ENCODE assay signal across 31 cellular contexts in genomic region chr3:179842061-179842460, GRCh38.
"Had no signal": no experiment of that assay in that cellular context is flagged by ENCODE, and none has a peak within 500 bp of the region (broad histone marks: within the 10 kb centered on the region; RNA-seq: fewer than 3 reads in every experiment).

No MANE protein-coding gene starts in this region.

- H3K4me1 Mint-ChIP-seq: activated CD4-positive, alpha-beta memory T cell treated with anti-CD3 and anti-CD28 coated beads, Interleukin-2, amount 10 ng/mL, durations not matched to agents 7 days and 5 days; activated CD4-positive, alpha-beta T cell treated with anti-CD3 and anti-CD28 coated beads for 36 hours; activated naive CD8-positive, alpha-beta T cell treated with anti-CD3 and anti-CD28 coated beads, Interleukin-2, amount 10 ng/mL, durations not matched to agents 7 days and 5 days had no signal

- H3K4me3 ChIP-seq: adrenal gland, Peyer's patch, SJSA1 had no signal

- DNase-seq: activated CD4-positive, alpha-beta memory T cell treated with anti-CD3 and anti-CD28 coated beads, Interleukin-2, amount 10 ng/mL, durations not matched to agents 7 days and 5 days; activated CD4-positive, alpha-beta T cell treated with anti-CD3 and anti-CD28 coated beads for 36 hours; activated CD4-positive, alpha-beta T cell treated with anti-CD3 and anti-CD28 coated beads, Interleukin-2, amount 50 U/mL, for 1 hour; activated CD4-positive, CD25-positive, alpha-beta regulatory T cell; activated gamma-delta T cell treated with Interleukin-2 at 50 U/mL for 16 hours; activated naive CD4-positive, alpha-beta T cell treated with anti-CD3 and anti-CD28 coated beads, Interleukin-2, amount 50 U/mL, for 16 hours; activated naive CD8-positive, alpha-beta T cell treated with anti-CD3 and anti-CD28 coated beads, Interleukin-2, amount 10 ng/mL, durations not matched to agents 7 days and 5 days; activated T-cell treated with anti-CD3 and anti-CD28 coated beads for 4 hours; activated T-cell treated with anti-CD3 and anti-CD28 coated beads, Interleukin-2, amount 50 U/mL, for 48 hours; adrenal gland; anterior cingulate cortex; caudate nucleus; Kasumi-1; NCI-H1048; NCI-H146; NCI-H187 treated with DMSO at 0.1 percent for 48 hours; NCI-H2081 treated with DMSO at 0.1 percent for 48 hours; NCI-H2171 treated with DMSO at 0.1 percent for 48 hours; NCI-H226; NCI-H526; NCI-H82; NK-92 treated with Interleukin-12 subunit alpha and Interleukin-12 subunit beta, amount 100 ng/mL, for 24 hours; OCI-M1; Peyer's patch; Right ventricle myocardium superior; SW 1271 had no signal

- H3K4me3 Mint-ChIP-seq: activated CD4-positive, alpha-beta memory T cell treated with anti-CD3 and anti-CD28 coated beads, Interleukin-2, amount 10 ng/mL, durations not matched to agents 7 days and 5 days; activated CD4-positive, alpha-beta T cell treated with anti-CD3 and anti-CD28 coated beads for 36 hours; activated naive CD8-positive, alpha-beta T cell treated with anti-CD3 and anti-CD28 coated beads, Interleukin-2, amount 10 ng/mL, durations not matched to agents 7 days and 5 days; T-helper 1 cell treated with Interleukin-12 subunit alpha and Interleukin-12 subunit beta and Interleukin-4 antibody, amounts not matched to agents 30 μg/mL and 1 μg/mL, for 36 hours had no signal

- H3K9me3 ChIP-seq: adrenal gland, Peyer's patch, SJSA1 had no signal

- H3K36me3 ChIP-seq: adrenal gland, Peyer's patch, SJSA1 had no signal

- H3K9me3 Mint-ChIP-seq: activated CD4-positive, alpha-beta memory T cell treated with anti-CD3 and anti-CD28 coated beads, Interleukin-2, amount 10 ng/mL, durations not matched to agents 7 days and 5 days; activated naive CD8-positive, alpha-beta T cell treated with anti-CD3 and anti-CD28 coated beads, Interleukin-2, amount 10 ng/mL, durations not matched to agents 7 days and 5 days; activated T-helper 2 cell treated with anti-CD3 and anti-CD28 coated beads, Interferon-gamma antibody, Interleukin-2, Interleukin-4, amounts not matched to agents 10 μg/mL and 5 μg/mL and 100 μg/mL, durations not matched to agents 14 hours and 24 hours and 36 hours; T-helper 1 cell treated with Interleukin-12 subunit alpha and Interleukin-12 subunit beta and Interleukin-4 antibody, amounts not matched to agents 30 μg/mL and 1 μg/mL, for 36 hours had no signal

- H3K27me3 ChIP-seq: adrenal gland, Peyer's patch, SJSA1 had no signal

- ATAC-seq: activated CD4-positive, alpha-beta T cell treated with anti-CD3 and anti-CD28 coated beads for 36 hours; SK-N-SH treated with all-trans-retinoic acid at 6 μM for 48 hours had no signal

- H3K27me3 Mint-ChIP-seq: activated naive CD8-positive, alpha-beta T cell treated with anti-CD3 and anti-CD28 coated beads, Interleukin-2, amount 10 ng/mL, durations not matched to agents 7 days and 5 days had no signal

- H3K4me1 ChIP-seq: adrenal gland, Peyer's patch had no signal

- H3K36me3 Mint-ChIP-seq: activated naive CD8-positive, alpha-beta T cell treated with anti-CD3 and anti-CD28 coated beads, Interleukin-2, amount 10 ng/mL, durations not matched to agents 7 days and 5 days had no signal

- H3K27ac Mint-ChIP-seq: activated CD4-positive, alpha-beta memory T cell treated with anti-CD3 and anti-CD28 coated beads, Interleukin-2, amount 10 ng/mL, durations not matched to agents 7 days and 5 days; activated CD4-positive, alpha-beta T cell treated with anti-CD3 and anti-CD28 coated beads for 36 hours; activated naive CD8-positive, alpha-beta T cell treated with anti-CD3 and anti-CD28 coated beads, Interleukin-2, amount 10 ng/mL, durations not matched to agents 7 days and 5 days; activated T-helper 2 cell treated with anti-CD3 and anti-CD28 coated beads, Interferon-gamma antibody, Interleukin-2, Interleukin-4, amounts not matched to agents 10 μg/mL and 5 μg/mL and 100 μg/mL, durations not matched to agents 14 hours and 24 hours and 36 hours; T-helper 1 cell treated with Interleukin-12 subunit alpha and Interleukin-12 subunit beta and Interleukin-4 antibody, amounts not matched to agents 30 μg/mL and 1 μg/mL, for 36 hours had no signal

- H3K27ac ChIP-seq: adrenal gland, Peyer's patch, RWPE1, SJSA1 had no signal
